Comparison of ENCODE assay signal across 17 cellular contexts in genomic region chr15:33860749-33861148, GRCh38.
DNase-seq lines count a peak whose midpoint lies in the region; ATAC-seq, FAIRE-seq and TF ChIP-seq lines count a peak whose summit lies in the region.
"Had no signal": no experiment of that assay in that cellular context is flagged by ENCODE, and none has a peak within 500 bp of the region (broad histone marks: within the 10 kb centered on the region; RNA-seq: fewer than 3 reads in every experiment).

No MANE protein-coding gene starts in this region.

- no peaks in the 10 kb centered on the region for H3K9me3 ChIP-seq in breast epithelium
- no peaks in the 10 kb centered on the region for H3K9me3 ChIP-seq in astrocyte (ENCODE audit: insufficient read depth, low read depth, low read length)
- no peaks in the 10 kb centered on the region for H3K9me3 ChIP-seq in sigmoid colon
- H3K9me3 ChIP-seq: Caco-2, lower lobe of right lung, thoracic aorta had no signal

- no peak for TF ChIP-seq EP300 in sigmoid colon (IDR thresholded peaks at IDR 0.05)

- H3K36me3 ChIP-seq in breast epithelium, result no peaks in the 10 kb centered on the region
- H3K36me3 ChIP-seq in astrocyte (ENCODE audit: insufficient read depth, low read length), result no peaks in the 10 kb centered on the region
- peaks cover 0 to 52% (median 5%) of the 10 kb centered on the region in 4 donors for H3K36me3 ChIP-seq in sigmoid colon
- H3K36me3 ChIP-seq: neural progenitor cell had no signal

- peak; percentile 94 for ATAC-seq in foreskin keratinocyte
- ATAC-seq: lower lobe of right lung had no signal

- H3K79me2 ChIP-seq in astrocyte (ENCODE audit: insufficient read depth, low read length), result no peaks in the 10 kb centered on the region
- H3K79me2 ChIP-seq: hepatocyte had no signal

- no peak for TF ChIP-seq POLR2A in breast epithelium (IDR thresholded peaks at IDR 0.05)
- no peak for TF ChIP-seq POLR2A in sigmoid colon (IDR thresholded peaks at IDR 0.05)

- H3K27ac ChIP-seq in breast epithelium (no peak overlapping the region), astrocyte (ENCODE audit: low read depth, low read length) (peak overlapping the region; percentile 49), foreskin keratinocyte (no peak overlapping the region), sigmoid colon (no peak overlapping the region)
- H3K27ac ChIP-seq: 22Rv1, hepatocyte, lower lobe of right lung, neural progenitor cell, thoracic aorta had no signal

- H3K4me1 ChIP-seq in breast epithelium (no peaks in the 10 kb centered on the region), astrocyte (ENCODE audit: insufficient read depth, low read length) (peaks cover 15% of the 10 kb centered on the region), foreskin keratinocyte (peaks cover 9% of the 10 kb centered on the region), sigmoid colon (peaks cover 0 to 21% (median 15%) of the 10 kb centered on the region in 4 donors)
- H3K4me1 ChIP-seq: Caco-2, lower lobe of right lung, neural progenitor cell had no signal

- whole genome bisulfite sequencing in sigmoid colon, 2 donors, result 94 to 96% methylated on average over 3 of the region's 3 CpGs

- TF ChIP-seq CTCF in MCF 10A (IDR thresholded peaks at IDR 0.05; ENCODE audit: unreplicated experiment) (no peak), breast epithelium (IDR thresholded peaks at IDR 0.05) (no peak), astrocyte (IDR thresholded peaks at IDR 0.05; ENCODE audit: insufficient read depth, low read depth, low read length) (no peak), foreskin keratinocyte (conservative IDR thresholded peaks at IDR 0.05) (no peak), sigmoid colon (IDR thresholded peaks at IDR 0.05) (no peak)

- no peak overlapping the region for H2AFZ ChIP-seq in astrocyte (ENCODE audit: low read depth, low read length)
- H2AFZ ChIP-seq: hepatocyte, neural progenitor cell had no signal

- POLR2A ChIA-PET in MCF 10A (lab: Yijun Ruan, JAX), result no interaction called here

- no peak overlapping the region for H3K4me3 ChIP-seq in breast epithelium
- H3K4me3 ChIP-seq in astrocyte (ENCODE audit: insufficient read depth, low read depth, low read length), result no peak overlapping the region
- no peak overlapping the region for H3K4me3 ChIP-seq in sigmoid colon
- H3K4me3 ChIP-seq: hepatocyte, lower lobe of right lung, neural progenitor cell, thoracic aorta had no signal

- BruUV-seq in MCF 10A (replicated peaks; lab: Mats Ljungman, UMichigan), result no TSS peak

- peak overlapping the region; percentile 49 for H3K4me2 ChIP-seq in astrocyte (ENCODE audit: low read length)
- H3K4me2 ChIP-seq: hepatocyte, neural progenitor cell had no signal

- CTCF ChIA-PET in MCF 10A (lab: Yijun Ruan, JAX), result interaction anchor here (0.6 to 1.5 kb wide), 5 partner anchors 19 to 126 kb away, joined by 3 to 4 read pairs (median 3); no protein-coding TSS in a partner anchor

- H3K9ac ChIP-seq in astrocyte (ENCODE audit: low read length), result no peak overlapping the region
- H3K9ac ChIP-seq: neural progenitor cell had no signal

- intact Hi-C loops in MCF 10A (cut with micrococcal nuclease), result no loop called here
- intact Hi-C loops in breast epithelium (cut with DNase I; ENCODE audit: low total_unique reads), result no loop called here
- intact Hi-C loops in sigmoid colon (cut with DNase I), result no loop called here

- H3K9me3 Mint-ChIP-seq in MCF 10A (ENCODE audit: unreplicated experiment) (no peaks in the 10 kb centered on the region), astrocyte (ENCODE audit: unreplicated experiment) (no peaks in the 10 kb centered on the region)
- H3K9me3 Mint-ChIP-seq: neural progenitor cell had no signal

- no peaks in the 10 kb centered on the region for H3K27me3 Mint-ChIP-seq in MCF 10A (ENCODE audit: insufficient read depth, unreplicated experiment)
- H3K27me3 Mint-ChIP-seq in astrocyte (ENCODE audit: low read depth, unreplicated experiment), result no peaks in the 10 kb centered on the region

- peaks cover 26% of the 10 kb centered on the region for H3K36me3 Mint-ChIP-seq in MCF 10A (ENCODE audit: insufficient read depth, unreplicated experiment)
- peaks cover 20% of the 10 kb centered on the region for H3K36me3 Mint-ChIP-seq in astrocyte (ENCODE audit: low read depth, unreplicated experiment)
- H3K36me3 Mint-ChIP-seq: neural progenitor cell had no signal

- no peak overlapping the region for H3K4me3 Mint-ChIP-seq in MCF 10A (ENCODE audit: unreplicated experiment)
- H3K4me3 Mint-ChIP-seq in astrocyte (ENCODE audit: unreplicated experiment), result no peak overlapping the region
- H3K4me3 Mint-ChIP-seq: neural progenitor cell had no signal

- H3K4me1 Mint-ChIP-seq in MCF 10A (ENCODE audit: insufficient read depth, unreplicated experiment) (peaks cover 20% of the 10 kb centered on the region), astrocyte (ENCODE audit: low read depth, unreplicated experiment) (peaks cover 28% of the 10 kb centered on the region)
- H3K4me1 Mint-ChIP-seq: neural progenitor cell had no signal

- no peaks in the 10 kb centered on the region for H4K20me1 ChIP-seq in astrocyte (ENCODE audit: insufficient read depth, low read length)

- H3K27me3 ChIP-seq in breast epithelium, result no peaks in the 10 kb centered on the region
- H3K27me3 ChIP-seq in astrocyte (ENCODE audit: insufficient read depth, low read length), result no peaks in the 10 kb centered on the region
- no peaks in the 10 kb centered on the region for H3K27me3 ChIP-seq in foreskin keratinocyte
- H3K27me3 ChIP-seq in sigmoid colon, result no peaks in the 10 kb centered on the region
- H3K27me3 ChIP-seq: hepatocyte, neural progenitor cell had no signal

- DNase-seq in MCF 10A (ENCODE audit: unreplicated experiment) (peak; percentile 55), breast epithelium (ENCODE audit: low spot score in 2 of 2) (no peak), astrocyte (ENCODE audit: low read depth) (peak; percentile 66), foreskin keratinocyte (peak in 1 of 2 donors; percentile 73), KG1 (lab: John Stamatoyannopoulos, UW) (no peak), NCI-H187 treated with DMSO at 0.1 percent for 48 hours (lab: John Stamatoyannopoulos, UW) (no peak), NCI-H774 (lab: John Stamatoyannopoulos, UW) (no peak), sigmoid colon (no peak)
- DNase-seq: activated CD4-positive, alpha-beta T cell treated with anti-CD3 and anti-CD28 coated beads for 1 hour; anterior cingulate cortex; Caco-2; effector CD4-positive, alpha-beta T cell; lower lobe of right lung had no signal

- peak overlapping the region; percentile 20 for H3K27ac Mint-ChIP-seq in MCF 10A (ENCODE audit: low read depth, unreplicated experiment)
- peak overlapping the region; percentile 48 for H3K27ac Mint-ChIP-seq in astrocyte (ENCODE audit: unreplicated experiment)
- H3K27ac Mint-ChIP-seq: neural progenitor cell had no signal

- no peak for FAIRE-seq in astrocyte (lab: Jason Lieb, UNC)

Comparison
In these comparisons a context has a peak if more than half of its experiments do, and no peak if none do; other contexts are left out.
1. DNase-seq: peak in MCF 10A (single experiment) and astrocyte (single experiment); none in breast epithelium (0 of 2), KG1 (single experiment), NCI-H187 treated with DMSO at 0.1 percent for 48 hours (single experiment), NCI-H774 (single experiment) and sigmoid colon (single experiment).